In genomic region chr7:49883933-49884332, GRCh38 we compare ENCODE assay signal across 37 cellular contexts.
"Had no signal": no experiment of that assay in that cellular context is flagged by ENCODE, and none has a peak within 500 bp of the region (broad histone marks: within the 10 kb centered on the region; RNA-seq: fewer than 3 reads in every experiment).

No MANE protein-coding gene starts in this region.

- H3K36me3 Mint-ChIP-seq: activated CD4-positive, alpha-beta memory T cell treated with anti-CD3 and anti-CD28 coated beads for 36 hours; activated naive CD4-positive, alpha-beta T cell treated with anti-CD3 and anti-CD28 coated beads, Interleukin-2, amount 10 ng/mL, durations not matched to agents 7 days and 5 days; activated naive CD4-positive, alpha-beta T cell treated with anti-CD3 and anti-CD28 coated beads, Interleukin-2, amount 50 U/mL, for 24 hours; activated naive CD8-positive, alpha-beta T cell; activated naive CD8-positive, alpha-beta T cell treated with anti-CD3 and anti-CD28 coated beads, Interleukin-2, amount 10 ng/mL, durations not matched to agents 7 days and 5 days had no signal

- H3K27ac ChIP-seq: body of pancreas, brain microvascular endothelial cell, breast epithelium, VCaP had no signal

- ATAC-seq: activated CD8-positive, alpha-beta T cell treated with anti-CD3 and anti-CD28 coated beads for 36 hours; activated naive CD8-positive, alpha-beta T cell treated with anti-CD3 and anti-CD28 coated beads, Interleukin-2, amount 50 U/mL, for 24 hours; activated T-cell treated with anti-CD3 and anti-CD28 coated beads, Interleukin-2, amount 50 U/mL, for 4 hours; activated T-cell treated with anti-CD3 and anti-CD28 coated beads, Interleukin-2, amount 50 U/mL, for 72 hours; activated T-helper 17 cell treated with anti-CD3 and anti-CD28 coated beads, Interleukin-2, amount 50 U/mL, for 72 hours; body of pancreas had no signal

- H3K36me3 ChIP-seq: brain microvascular endothelial cell, breast epithelium had no signal

- DNase-seq: activated B cell treated with CpG ODN at 0.5 μM for 24 hours; activated CD4-positive, alpha-beta memory T cell treated with anti-CD3 and anti-CD28 coated beads for 36 hours; activated CD4-positive, alpha-beta T cell treated with anti-CD3 and anti-CD28 coated beads for 4 hours; activated CD4-positive, alpha-beta T cell treated with anti-CD3 and anti-CD28 coated beads, Interleukin-2, amount 10 ng/mL, durations not matched to agents 24 days and 14 days; activated CD4-positive, alpha-beta T cell treated with anti-CD3 and anti-CD28 coated beads, Interleukin-2, amount 50 U/mL, for 1 hour; activated CD4-positive, alpha-beta T cell treated with anti-CD3 and anti-CD28 coated beads, Interleukin-2, amount 50 U/mL, for 4 hours; activated CD4-positive, CD25-positive, alpha-beta regulatory T cell treated with anti-CD3 and anti-CD28 coated beads, Interleukin-2, amount 50 U/mL, for 72 hours; activated CD8-positive, alpha-beta memory T cell treated with anti-CD3 and anti-CD28 coated beads, Interleukin-2, amount 50 U/mL, for 4 hours; activated CD8-positive, alpha-beta T cell treated with anti-CD3 and anti-CD28 coated beads for 36 hours; activated effector memory CD4-positive, alpha-beta T cell treated with anti-CD3 and anti-CD28 coated beads, Interleukin-2, amount 50 U/mL, for 16 hours; activated gamma-delta T cell treated with Interleukin-2 at 50 U/mL for 16 hours; activated naive CD4-positive, alpha-beta T cell; activated naive CD4-positive, alpha-beta T cell treated with anti-CD3 and anti-CD28 coated beads, Interleukin-2, amount 10 ng/mL, durations not matched to agents 7 days and 5 days; activated naive CD8-positive, alpha-beta T cell treated with anti-CD3 and anti-CD28 coated beads, Interleukin-2, amount 10 ng/mL, durations not matched to agents 7 days and 5 days; activated naive CD8-positive, alpha-beta T cell treated with anti-CD3 and anti-CD28 coated beads, Interleukin-2, amount 50 U/mL, for 24 hours; activated T-cell treated with anti-CD3 and anti-CD28 coated beads for 4 hours; activated T-cell treated with anti-CD3 and anti-CD28 coated beads, Interleukin-2, amount 50 U/mL, for 1 hour; activated T-cell treated with anti-CD3 and anti-CD28 coated beads, Interleukin-2, amount 50 U/mL, for 4 hours; activated T-cell treated with anti-CD3 and anti-CD28 coated beads, Interleukin-2, amount 50 U/mL, for 72 hours; amygdala; anterior cingulate cortex; body of pancreas; brain microvascular endothelial cell; central memory CD4-positive, alpha-beta T cell; T-helper 1 cell; T-helper 2 cell; T-helper 9 cell had no signal

- H3K27ac Mint-ChIP-seq: activated B cell treated with CpG ODN at 0.5 μM for 24 hours; activated CD4-positive, alpha-beta memory T cell treated with anti-CD3 and anti-CD28 coated beads for 36 hours; activated CD4-positive, alpha-beta T cell treated with anti-CD3 and anti-CD28 coated beads, Interleukin-2, amount 10 ng/mL, durations not matched to agents 24 days and 14 days; activated CD8-positive, alpha-beta T cell treated with anti-CD3 and anti-CD28 coated beads for 36 hours; activated naive CD4-positive, alpha-beta T cell treated with anti-CD3 and anti-CD28 coated beads, Interleukin-2, amount 10 ng/mL, durations not matched to agents 7 days and 5 days; activated naive CD4-positive, alpha-beta T cell treated with anti-CD3 and anti-CD28 coated beads, Interleukin-2, amount 50 U/mL, for 24 hours; activated naive CD8-positive, alpha-beta T cell; activated naive CD8-positive, alpha-beta T cell treated with anti-CD3 and anti-CD28 coated beads, Interleukin-2, amount 10 ng/mL, durations not matched to agents 7 days and 5 days; activated naive CD8-positive, alpha-beta T cell treated with anti-CD3 and anti-CD28 coated beads, Interleukin-2, amount 50 U/mL, for 24 hours; activated T-helper 1 cell treated with anti-CD3 and anti-CD28 coated beads, Interleukin-12 subunit alpha, Interleukin-12 subunit beta, Interleukin-2, Interleukin-4 antibody, amounts not matched to agents 30 ng/mL and 10 ng/mL and 1 ng/mL, durations not matched to agents 14 hours and 24 hours and 36 hours; activated T-helper 17 cell treated with anti-CD3 and anti-CD28 coated beads, Interleukin-2, amount 50 U/mL, for 72 hours; T-helper 1 cell treated with Interleukin-12 subunit alpha and Interleukin-12 subunit beta and Interleukin-4 antibody, amounts not matched to agents 30 μg/mL and 1 μg/mL, for 36 hours; T-helper 2 cell treated with Interferon-gamma antibody and Interleukin-4, amounts not matched to agents 5 μg/mL and 100 μg/mL, for 36 hours had no signal

- H3K9me3 Mint-ChIP-seq: activated B cell treated with CpG ODN at 0.5 μM for 24 hours; activated CD4-positive, alpha-beta memory T cell treated with anti-CD3 and anti-CD28 coated beads for 36 hours; activated CD4-positive, alpha-beta T cell treated with anti-CD3 and anti-CD28 coated beads, Interleukin-2, amount 10 ng/mL, durations not matched to agents 24 days and 14 days; activated CD8-positive, alpha-beta T cell treated with anti-CD3 and anti-CD28 coated beads for 36 hours; activated naive CD4-positive, alpha-beta T cell treated with anti-CD3 and anti-CD28 coated beads, Interleukin-2, amount 10 ng/mL, durations not matched to agents 7 days and 5 days; activated naive CD4-positive, alpha-beta T cell treated with anti-CD3 and anti-CD28 coated beads, Interleukin-2, amount 50 U/mL, for 24 hours; activated naive CD8-positive, alpha-beta T cell treated with anti-CD3 and anti-CD28 coated beads, Interleukin-2, amount 10 ng/mL, durations not matched to agents 7 days and 5 days; activated naive CD8-positive, alpha-beta T cell treated with anti-CD3 and anti-CD28 coated beads, Interleukin-2, amount 50 U/mL, for 24 hours; activated T-cell treated with anti-CD3 and anti-CD28 coated beads, Interleukin-2, amount 50 U/mL, for 4 hours; activated T-cell treated with anti-CD3 and anti-CD28 coated beads, Interleukin-2, amount 50 U/mL, for 72 hours; activated T-helper 1 cell treated with anti-CD3 and anti-CD28 coated beads, Interleukin-12 subunit alpha, Interleukin-12 subunit beta, Interleukin-2, Interleukin-4 antibody, amounts not matched to agents 30 ng/mL and 10 ng/mL and 1 ng/mL, durations not matched to agents 14 hours and 24 hours and 36 hours; activated T-helper 17 cell treated with anti-CD3 and anti-CD28 coated beads, Interleukin-2, amount 50 U/mL, for 72 hours; T-helper 1 cell treated with Interleukin-12 subunit alpha and Interleukin-12 subunit beta and Interleukin-4 antibody, amounts not matched to agents 30 μg/mL and 1 μg/mL, for 36 hours; T-helper 2 cell treated with Interferon-gamma antibody and Interleukin-4, amounts not matched to agents 5 μg/mL and 100 μg/mL, for 36 hours had no signal

- H3K27me3 ChIP-seq: body of pancreas, brain microvascular endothelial cell, breast epithelium had no signal

- H3K4me3 Mint-ChIP-seq: activated B cell treated with CpG ODN at 0.5 μM for 24 hours; activated CD4-positive, alpha-beta memory T cell treated with anti-CD3 and anti-CD28 coated beads for 36 hours; activated CD4-positive, alpha-beta T cell treated with anti-CD3 and anti-CD28 coated beads, Interleukin-2, amount 10 ng/mL, durations not matched to agents 24 days and 14 days; activated CD8-positive, alpha-beta T cell treated with anti-CD3 and anti-CD28 coated beads for 36 hours; activated naive CD4-positive, alpha-beta T cell treated with anti-CD3 and anti-CD28 coated beads, Interleukin-2, amount 10 ng/mL, durations not matched to agents 7 days and 5 days; activated naive CD4-positive, alpha-beta T cell treated with anti-CD3 and anti-CD28 coated beads, Interleukin-2, amount 50 U/mL, for 24 hours; activated naive CD8-positive, alpha-beta T cell; activated naive CD8-positive, alpha-beta T cell treated with anti-CD3 and anti-CD28 coated beads, Interleukin-2, amount 10 ng/mL, durations not matched to agents 7 days and 5 days; activated naive CD8-positive, alpha-beta T cell treated with anti-CD3 and anti-CD28 coated beads, Interleukin-2, amount 50 U/mL, for 24 hours; activated T-cell treated with anti-CD3 and anti-CD28 coated beads, Interleukin-2, amount 50 U/mL, for 4 hours; activated T-cell treated with anti-CD3 and anti-CD28 coated beads, Interleukin-2, amount 50 U/mL, for 72 hours; activated T-helper 1 cell treated with anti-CD3 and anti-CD28 coated beads, Interleukin-12 subunit alpha, Interleukin-12 subunit beta, Interleukin-2, Interleukin-4 antibody, amounts not matched to agents 30 ng/mL and 10 ng/mL and 1 ng/mL, durations not matched to agents 14 hours and 24 hours and 36 hours; activated T-helper 17 cell treated with anti-CD3 and anti-CD28 coated beads, Interleukin-2, amount 50 U/mL, for 72 hours; T-helper 1 cell treated with Interleukin-12 subunit alpha and Interleukin-12 subunit beta and Interleukin-4 antibody, amounts not matched to agents 30 μg/mL and 1 μg/mL, for 36 hours; T-helper 2 cell treated with Interferon-gamma antibody and Interleukin-4, amounts not matched to agents 5 μg/mL and 100 μg/mL, for 36 hours had no signal

- H3K9me3 ChIP-seq: body of pancreas, breast epithelium had no signal

- H3K4me3 ChIP-seq: body of pancreas, breast epithelium had no signal

- FAIRE-seq: astrocyte, TTC549 had no signal

- H3K4me1 ChIP-seq: body of pancreas, breast epithelium had no signal

- H3K4me1 Mint-ChIP-seq: activated B cell treated with CpG ODN at 0.5 μM for 24 hours; activated CD4-positive, alpha-beta T cell treated with anti-CD3 and anti-CD28 coated beads, Interleukin-2, amount 10 ng/mL, durations not matched to agents 24 days and 14 days; activated naive CD4-positive, alpha-beta T cell treated with anti-CD3 and anti-CD28 coated beads, Interleukin-2, amount 10 ng/mL, durations not matched to agents 7 days and 5 days; activated naive CD4-positive, alpha-beta T cell treated with anti-CD3 and anti-CD28 coated beads, Interleukin-2, amount 50 U/mL, for 24 hours; activated naive CD8-positive, alpha-beta T cell treated with anti-CD3 and anti-CD28 coated beads, Interleukin-2, amount 10 ng/mL, durations not matched to agents 7 days and 5 days; activated naive CD8-positive, alpha-beta T cell treated with anti-CD3 and anti-CD28 coated beads, Interleukin-2, amount 50 U/mL, for 24 hours; activated T-helper 17 cell treated with anti-CD3 and anti-CD28 coated beads, Interleukin-2, amount 50 U/mL, for 72 hours had no signal
